Comparison of ENCODE assay signal across 8 cellular contexts in genomic region chr4:150867148-150867547, GRCh38.
DNase-seq lines count a peak whose midpoint lies in the region; ATAC-seq and TF ChIP-seq lines count a peak whose summit lies in the region.

No MANE protein-coding gene starts in this region.

- TF ChIP-seq CTCF in WERI-Rb-1 (IDR thresholded peaks at IDR 0.05; ENCODE audit: low read depth, low read length), result peak; percentile 32; the same call in 1 of the 2 replicates

- peak; percentile 76 for DNase-seq in DMS153 treated with DMSO at 0.1 percent for 48 hours (lab: John Stamatoyannopoulos, UW; ENCODE audit: unreplicated experiment)
- DNase-seq in NCI-H2171 (lab: John Stamatoyannopoulos, UW), result peak; percentile 61
- peak; percentile 40 for DNase-seq in WERI-Rb-1
- peak; percentile 63 for DNase-seq in germinal center (ENCODE audit: low spot score)
- peak; percentile 86 for DNase-seq in pons (ENCODE audit: low spot score)
- no peak for DNase-seq in activated CD8-positive, alpha-beta memory T cell treated with anti-CD3 and anti-CD28 coated beads, Interleukin-2, amount 50 U/mL, for 4 hours

- no peaks in the 10 kb centered on the region for H3K9me3 ChIP-seq in WERI-Rb-1 (ENCODE audit: severe bottlenecking)

- ATAC-seq in GM19025 (IDR thresholded peaks at IDR 0.05; ENCODE audit: low read depth, unreplicated experiment) (peak; percentile 53), HG03139 (IDR thresholded peaks at IDR 0.05; ENCODE audit: unreplicated experiment) (peak; percentile 77)

- H3K4me3 ChIP-seq in WERI-Rb-1 (ENCODE audit: low read depth, low read length), result no peak overlapping the region

- H3K36me3 ChIP-seq in WERI-Rb-1, result peaks cover 4% of the 10 kb centered on the region

- H3K27ac ChIP-seq in WERI-Rb-1, result no peak overlapping the region

- H3K27me3 ChIP-seq in WERI-Rb-1 (ENCODE audit: insufficient read depth, low read depth, severe bottlenecking), result no peaks in the 10 kb centered on the region
